ENCODE assay signal across 8 cellular contexts in the genomic region with DNA sequence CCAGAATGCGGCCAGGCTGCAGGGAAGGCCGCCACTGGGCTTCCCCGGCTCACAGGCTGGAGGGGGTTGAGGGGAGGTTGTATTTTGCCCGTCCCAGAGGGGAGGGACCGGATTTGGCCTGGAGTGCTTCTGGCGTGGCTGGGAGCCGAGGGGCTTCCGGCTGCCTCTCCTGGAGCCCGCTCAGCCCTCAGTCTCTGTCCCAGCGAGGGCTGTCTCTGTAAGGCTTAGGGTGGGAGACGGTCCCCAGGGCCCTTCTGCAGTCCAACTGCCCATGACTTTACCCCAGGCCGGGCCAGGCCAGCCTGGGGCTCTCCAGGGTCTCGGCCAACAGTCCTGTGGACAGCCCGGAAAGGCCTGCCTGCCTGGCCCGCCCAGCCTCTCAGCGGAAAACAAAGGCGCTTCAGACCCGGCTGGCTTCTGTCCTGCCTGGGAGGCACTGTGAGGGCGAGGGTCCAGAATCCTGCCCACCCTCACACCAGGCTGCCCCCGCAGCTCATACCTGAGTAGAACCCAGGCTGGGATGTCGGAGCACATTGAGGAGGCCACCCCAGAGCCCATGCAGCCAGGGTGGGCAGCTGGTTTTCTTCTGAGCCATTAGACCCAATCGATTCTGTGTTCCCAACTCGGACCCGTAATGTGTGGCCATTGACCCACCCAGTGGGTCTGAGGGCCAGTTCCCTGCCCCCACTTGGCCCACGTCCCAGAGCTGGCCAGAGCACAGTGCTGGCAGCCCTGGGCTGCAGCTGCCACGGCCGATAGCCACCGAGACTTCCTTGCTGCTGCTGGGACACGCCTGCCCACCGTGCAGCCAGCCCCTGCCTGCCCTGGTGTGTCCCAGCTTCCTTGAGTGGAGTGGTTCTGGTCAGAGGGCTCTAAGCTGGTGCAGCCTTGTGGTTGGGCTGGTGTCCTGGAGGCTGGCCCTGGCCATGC. TPM values are rescaled to one million over a fixed set of nuclear protein-coding genes. Genes with fewer than 3 reads are reported as not detected.
DNase-seq lines count a peak whose midpoint lies in the region; ATAC-seq and TF ChIP-seq lines count a peak whose summit lies in the region.

No MANE protein-coding gene starts in this region.

- peaks cover 2% of the 10 kb centered on the region for H3K36me3 Mint-ChIP-seq in MCF 10A (ENCODE audit: insufficient read depth, unreplicated experiment)
- peaks cover 5% of the 10 kb centered on the region for H3K36me3 Mint-ChIP-seq in stimulated activated memory B cell treated with anti-CD40 and anti-IgM and Interleukin-4, amounts not matched to agents 10 μg/mL and 1 μg/mL and 100 μg/mL, for 72 hours

- H3K4me3 Mint-ChIP-seq in MCF 10A (ENCODE audit: unreplicated experiment): peak overlapping the region; percentile 64
- H3K4me3 Mint-ChIP-seq in stimulated activated memory B cell treated with anti-CD40 and anti-IgM and Interleukin-4, amounts not matched to agents 10 μg/mL and 1 μg/mL and 100 μg/mL, for 72 hours: peak overlapping the region; percentile 47

- no peak for ATAC-seq in stimulated activated memory B cell treated with anti-CD40 and anti-IgM and Interleukin-4, amounts not matched to agents 10 μg/mL and 1 μg/mL and 100 μg/mL, for 72 hours
- ATAC-seq in GM19452 (IDR thresholded peaks at IDR 0.05; ENCODE audit: unreplicated experiment) (no peak), GM19023 (IDR thresholded peaks at IDR 0.05; ENCODE audit: unreplicated experiment) (no peak)

- no peak overlapping the region for H3K27ac Mint-ChIP-seq in MCF 10A (ENCODE audit: low read depth, unreplicated experiment)
- no peak overlapping the region for H3K27ac Mint-ChIP-seq in stimulated activated memory B cell treated with anti-CD40 and anti-IgM and Interleukin-4, amounts not matched to agents 10 μg/mL and 1 μg/mL and 100 μg/mL, for 72 hours

- peaks cover 14% of the 10 kb centered on the region for H3K4me1 Mint-ChIP-seq in MCF 10A (ENCODE audit: insufficient read depth, unreplicated experiment)
- H3K4me1 Mint-ChIP-seq in stimulated activated memory B cell treated with anti-CD40 and anti-IgM and Interleukin-4, amounts not matched to agents 10 μg/mL and 1 μg/mL and 100 μg/mL, for 72 hours: peaks cover 54% of the 10 kb centered on the region

- intact Hi-C loops in MCF 10A (cut with micrococcal nuclease): no loop called here

- POLR2A ChIA-PET in MCF 10A (lab: Yijun Ruan, JAX): interaction anchor here (1.1 kb wide), 1 partner anchor 41 kb away, joined by 3 read pairs; no protein-coding TSS in a partner anchor

- DNase-seq in NCI-H1092 treated with DMSO at 0.1 percent for 48 hours (lab: John Stamatoyannopoulos, UW): peak; percentile 71
- no peak for DNase-seq in NCI-H1092 (lab: John Stamatoyannopoulos, UW)
- DNase-seq in MCF 10A (ENCODE audit: unreplicated experiment): peak; percentile 25
- peak; percentile 52 for DNase-seq in kidney glomerular epithelial cell (lab: John Stamatoyannopoulos, UW)
- DNase-seq in GM20000 (ENCODE audit: low spot score): no peak

- H3K9me3 Mint-ChIP-seq in MCF 10A (ENCODE audit: unreplicated experiment): no peaks in the 10 kb centered on the region
- H3K9me3 Mint-ChIP-seq in stimulated activated memory B cell treated with anti-CD40 and anti-IgM and Interleukin-4, amounts not matched to agents 10 μg/mL and 1 μg/mL and 100 μg/mL, for 72 hours: peaks cover 4% of the 10 kb centered on the region

- TF ChIP-seq CTCF in MCF 10A (IDR thresholded peaks at IDR 0.05; ENCODE audit: unreplicated experiment): no peak
- no peak for TF ChIP-seq CTCF in GM20000 (IDR thresholded peaks at IDR 0.05; ENCODE audit: extremely low read depth, missing control alignments)

- CTCF ChIA-PET in MCF 10A (lab: Yijun Ruan, JAX): interaction anchor here (0.7 to 1.3 kb wide), 3 partner anchors 14 to 175 kb away, joined by 3 to 6 read pairs (median 4); no protein-coding TSS in a partner anchor

- H3K27me3 Mint-ChIP-seq in MCF 10A (ENCODE audit: insufficient read depth, unreplicated experiment): no peaks in the 10 kb centered on the region
- peaks cover 9% of the 10 kb centered on the region for H3K27me3 Mint-ChIP-seq in stimulated activated memory B cell treated with anti-CD40 and anti-IgM and Interleukin-4, amounts not matched to agents 10 μg/mL and 1 μg/mL and 100 μg/mL, for 72 hours

- BruUV-seq in MCF 10A (replicated peaks; lab: Mats Ljungman, UMichigan): no TSS peak

RNA-seq across cellular contexts. Expression of a gene that starts 1.6 kb away (rescaled TPM):
- total RNA-seq in MCF 10A (2022): 31.1 and 50.5 TPM in 2 replicates

RNA-seq across cellular contexts. Expression of a gene that starts 10.5 kb away (rescaled TPM):
- not detected in 2 replicates for total RNA-seq in MCF 10A (2022)

RNA-seq across cellular contexts. Expression of a gene that starts 14.9 kb away (rescaled TPM):
- 11.2 and 17.6 TPM in 2 replicates for total RNA-seq in MCF 10A (2022)

RNA-seq across cellular contexts. Expression of a gene that starts 50.2 kb away (rescaled TPM):
- 0.34 and 0.68 TPM in 2 replicates for total RNA-seq in MCF 10A (2022)

RNA-seq across cellular contexts. Expression of a gene that starts 56.6 kb away (rescaled TPM):
- total RNA-seq in MCF 10A (2022): 154 and 166 TPM in 2 replicates

Comparison
In these comparisons a context has a peak if more than half of its experiments do, and no peak if none do; other contexts are left out.
1. DNase-seq: peak in NCI-H1092 treated with DMSO at 0.1 percent for 48 hours (single experiment), MCF 10A (single experiment) and kidney glomerular epithelial cell (single experiment); none in NCI-H1092 (single experiment) and GM20000 (single experiment).